In genomic region chr16:13557476-13557875, GRCh38 we compare ENCODE assay signal across 22 cellular contexts.
DNase-seq lines count a peak whose midpoint lies in the region; ATAC-seq, FAIRE-seq and TF ChIP-seq lines count a peak whose summit lies in the region.
"Had no signal": no experiment of that assay in that cellular context is flagged by ENCODE, and none has a peak within 500 bp of the region (broad histone marks: within the 10 kb centered on the region; RNA-seq: fewer than 3 reads in every experiment).

No MANE protein-coding gene starts in this region.

- no peaks in the 10 kb centered on the region for H3K4me1 ChIP-seq in gastrocnemius medialis
- H3K4me1 ChIP-seq: A549, BE2C, Caco-2 had no signal

- H3K4me3 ChIP-seq in bronchial epithelial cell (ENCODE audit: low read depth, low read length), result no peak overlapping the region
- H3K4me3 ChIP-seq in gastrocnemius medialis, result no peak overlapping the region
- H3K4me3 ChIP-seq: A549, BLaER1 had no signal

- in situ Hi-C loops in gastrocnemius medialis (cut with MboI; ENCODE audit: low sequenced_read_pairs in 4 of 4), result no loop called here

- FAIRE-seq in bronchial epithelial cell (lab: Jason Lieb, UNC), result peak; percentile 43
- FAIRE-seq: A549, D721Med, G401.6, GM12891, GM19239 had no signal

- DNase-seq in DMS79 treated with DMSO at 0.1 percent for 48 hours (lab: John Stamatoyannopoulos, UW) (peak; percentile 5), DMS79 (lab: John Stamatoyannopoulos, UW) (no peak), bronchial epithelial cell (ENCODE audit: low read depth) (no peak), left kidney (ENCODE audit: low read depth, low spot score) (peak; percentile 54), gastrocnemius medialis (no peak), COLO668 (lab: John Stamatoyannopoulos, UW; ENCODE audit: unreplicated experiment) (no peak)
- DNase-seq: ACHN; BE2C; C1 segment of cervical spinal cord; Caco-2; Calu3; CD4-positive, alpha-beta memory T cell; CD4-positive, CD25-positive, alpha-beta regulatory T cell; CD8-positive, alpha-beta memory T cell; GF-D8 had no signal

- ATAC-seq in gastrocnemius medialis, result no peak
- ATAC-seq: A549 had no signal

- intact Hi-C loops in gastrocnemius medialis (cut with DNase I; ENCODE audit: low total_unique reads), result no loop called here

- H3K36me3 ChIP-seq in bronchial epithelial cell (ENCODE audit: control insufficient read depth, insufficient read depth, low read length) (no peaks in the 10 kb centered on the region), gastrocnemius medialis (no peaks in the 10 kb centered on the region)
- H3K36me3 ChIP-seq: BE2C, BLaER1 had no signal

- H3K27me3 ChIP-seq in bronchial epithelial cell (ENCODE audit: control insufficient read depth, insufficient read depth, low read length) (no peaks in the 10 kb centered on the region), gastrocnemius medialis (peaks cover 0 to 3% (median 0%) of the 10 kb centered on the region in 3 donors)
- H3K27me3 ChIP-seq: BE2C, BLaER1 had no signal

- no peak for TF ChIP-seq CTCF in bronchial epithelial cell (IDR thresholded peaks at IDR 0.05; ENCODE audit: insufficient read depth, low read length, severe bottlenecking)
- no peak for TF ChIP-seq CTCF in gastrocnemius medialis (IDR thresholded peaks at IDR 0.05 in 4 of 5, conservative IDR thresholded peaks at IDR 0.05 in 1 of 5)

- no peaks in the 10 kb centered on the region for H3K9me3 ChIP-seq in gastrocnemius medialis
- H3K9me3 ChIP-seq: A549, BE2C, BLaER1, Caco-2 had no signal

- H3K27ac ChIP-seq in gastrocnemius medialis, result no peak overlapping the region
- H3K27ac ChIP-seq: 22Rv1, A549, BLaER1 had no signal

- TF ChIP-seq POLR2A in gastrocnemius medialis (IDR thresholded peaks at IDR 0.05), result no peak

Comparison
In these comparisons a context has a peak if more than half of its experiments do, and no peak if none do; other contexts are left out.
1. DNase-seq: peak in DMS79 treated with DMSO at 0.1 percent for 48 hours (single experiment) and left kidney (single experiment); none in DMS79 (single experiment), bronchial epithelial cell (single experiment), gastrocnemius medialis (0 of 2) and COLO668 (single experiment).